Comparison of ENCODE assay signal across 1 cellular context in the genomic region with DNA sequence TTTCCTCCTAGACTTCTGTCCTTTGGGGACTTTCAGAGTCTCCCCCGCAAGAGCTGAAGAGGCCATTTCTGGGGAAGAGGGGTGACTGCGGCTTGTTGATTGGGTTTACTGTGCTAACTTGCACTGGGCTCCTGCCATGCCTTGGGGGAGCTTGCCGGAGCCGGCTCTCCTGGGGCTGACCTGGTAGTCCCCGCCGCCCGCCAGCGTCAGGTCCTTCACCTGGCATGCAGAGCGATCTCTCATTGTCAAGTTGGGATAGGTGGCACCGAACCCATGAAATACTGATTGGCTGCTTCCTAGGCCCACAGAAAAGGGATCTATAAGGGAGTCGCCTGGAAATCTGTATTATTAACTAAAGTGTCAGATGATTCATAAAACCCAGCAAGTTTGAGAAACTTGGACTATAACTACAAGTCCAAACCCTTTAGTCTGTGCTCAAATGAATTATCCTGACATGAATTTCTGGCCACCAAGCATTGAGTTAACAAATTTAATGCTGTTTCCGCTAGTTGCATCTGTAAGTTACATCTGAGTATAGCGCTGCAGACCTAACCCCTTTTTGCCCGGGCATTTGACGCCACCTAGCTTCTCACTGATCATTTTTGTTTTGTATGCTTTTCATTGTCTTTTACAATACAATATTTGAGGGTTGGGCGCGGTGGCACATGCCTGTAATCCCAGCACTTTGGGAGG.
TF ChIP-seq lines count a peak whose summit lies in the region.

No MANE protein-coding gene starts in this region.

TF ChIP-seq in K562, 482 proteins besides CTCF, POLR2A, EP300 and RAD21 (continued from another document and continues in another):
- TF ChIP-seq, protein P1, sequence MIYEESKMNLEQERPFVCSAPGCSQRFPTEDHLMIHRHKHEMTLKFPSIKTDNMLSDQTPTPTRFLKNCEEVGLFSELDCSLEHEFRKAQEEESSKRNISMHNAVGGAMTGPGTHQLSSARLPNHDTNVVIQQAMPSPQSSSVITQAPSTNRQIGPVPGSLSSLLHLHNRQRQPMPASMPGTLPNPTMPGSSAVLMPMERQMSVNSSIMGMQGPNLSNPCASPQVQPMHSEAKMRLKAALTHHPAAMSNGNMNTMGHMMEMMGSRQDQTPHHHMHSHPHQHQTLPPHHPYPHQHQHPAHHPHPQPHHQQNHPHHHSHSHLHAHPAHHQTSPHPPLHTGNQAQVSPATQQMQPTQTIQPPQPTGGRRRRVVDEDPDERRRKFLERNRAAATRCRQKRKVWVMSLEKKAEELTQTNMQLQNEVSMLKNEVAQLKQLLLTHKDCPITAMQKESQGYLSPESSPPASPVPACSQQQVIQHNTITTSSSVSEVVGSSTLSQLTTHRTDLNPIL (CRISPR knock-in tag; IDR thresholded peaks at IDR 0.05), result 0 out of 2 replicates have a peak, but pooled peaks have one; percentile 46
- TF ChIP-seq DMBX1 (CRISPR knock-in tag; IDR thresholded peaks at IDR 0.05; ENCODE audit: borderline replicate concordance), result peak; percentile 71; the same call in 1 of the 2 replicates
- TF ChIP-seq THRAP3 (IDR thresholded peaks at IDR 0.05; ENCODE audit: borderline replicate concordance), result no peak
- no peak for TF ChIP-seq EP400 (IDR thresholded peaks at IDR 0.05)
- TF ChIP-seq PURB (CRISPR knock-in tag; IDR thresholded peaks at IDR 0.05; ENCODE audit: low read depth), result no peak
- no peak for TF ChIP-seq ZNF124 (CRISPR knock-in tag; IDR thresholded peaks at IDR 0.05)
- TF ChIP-seq, protein P2, sequence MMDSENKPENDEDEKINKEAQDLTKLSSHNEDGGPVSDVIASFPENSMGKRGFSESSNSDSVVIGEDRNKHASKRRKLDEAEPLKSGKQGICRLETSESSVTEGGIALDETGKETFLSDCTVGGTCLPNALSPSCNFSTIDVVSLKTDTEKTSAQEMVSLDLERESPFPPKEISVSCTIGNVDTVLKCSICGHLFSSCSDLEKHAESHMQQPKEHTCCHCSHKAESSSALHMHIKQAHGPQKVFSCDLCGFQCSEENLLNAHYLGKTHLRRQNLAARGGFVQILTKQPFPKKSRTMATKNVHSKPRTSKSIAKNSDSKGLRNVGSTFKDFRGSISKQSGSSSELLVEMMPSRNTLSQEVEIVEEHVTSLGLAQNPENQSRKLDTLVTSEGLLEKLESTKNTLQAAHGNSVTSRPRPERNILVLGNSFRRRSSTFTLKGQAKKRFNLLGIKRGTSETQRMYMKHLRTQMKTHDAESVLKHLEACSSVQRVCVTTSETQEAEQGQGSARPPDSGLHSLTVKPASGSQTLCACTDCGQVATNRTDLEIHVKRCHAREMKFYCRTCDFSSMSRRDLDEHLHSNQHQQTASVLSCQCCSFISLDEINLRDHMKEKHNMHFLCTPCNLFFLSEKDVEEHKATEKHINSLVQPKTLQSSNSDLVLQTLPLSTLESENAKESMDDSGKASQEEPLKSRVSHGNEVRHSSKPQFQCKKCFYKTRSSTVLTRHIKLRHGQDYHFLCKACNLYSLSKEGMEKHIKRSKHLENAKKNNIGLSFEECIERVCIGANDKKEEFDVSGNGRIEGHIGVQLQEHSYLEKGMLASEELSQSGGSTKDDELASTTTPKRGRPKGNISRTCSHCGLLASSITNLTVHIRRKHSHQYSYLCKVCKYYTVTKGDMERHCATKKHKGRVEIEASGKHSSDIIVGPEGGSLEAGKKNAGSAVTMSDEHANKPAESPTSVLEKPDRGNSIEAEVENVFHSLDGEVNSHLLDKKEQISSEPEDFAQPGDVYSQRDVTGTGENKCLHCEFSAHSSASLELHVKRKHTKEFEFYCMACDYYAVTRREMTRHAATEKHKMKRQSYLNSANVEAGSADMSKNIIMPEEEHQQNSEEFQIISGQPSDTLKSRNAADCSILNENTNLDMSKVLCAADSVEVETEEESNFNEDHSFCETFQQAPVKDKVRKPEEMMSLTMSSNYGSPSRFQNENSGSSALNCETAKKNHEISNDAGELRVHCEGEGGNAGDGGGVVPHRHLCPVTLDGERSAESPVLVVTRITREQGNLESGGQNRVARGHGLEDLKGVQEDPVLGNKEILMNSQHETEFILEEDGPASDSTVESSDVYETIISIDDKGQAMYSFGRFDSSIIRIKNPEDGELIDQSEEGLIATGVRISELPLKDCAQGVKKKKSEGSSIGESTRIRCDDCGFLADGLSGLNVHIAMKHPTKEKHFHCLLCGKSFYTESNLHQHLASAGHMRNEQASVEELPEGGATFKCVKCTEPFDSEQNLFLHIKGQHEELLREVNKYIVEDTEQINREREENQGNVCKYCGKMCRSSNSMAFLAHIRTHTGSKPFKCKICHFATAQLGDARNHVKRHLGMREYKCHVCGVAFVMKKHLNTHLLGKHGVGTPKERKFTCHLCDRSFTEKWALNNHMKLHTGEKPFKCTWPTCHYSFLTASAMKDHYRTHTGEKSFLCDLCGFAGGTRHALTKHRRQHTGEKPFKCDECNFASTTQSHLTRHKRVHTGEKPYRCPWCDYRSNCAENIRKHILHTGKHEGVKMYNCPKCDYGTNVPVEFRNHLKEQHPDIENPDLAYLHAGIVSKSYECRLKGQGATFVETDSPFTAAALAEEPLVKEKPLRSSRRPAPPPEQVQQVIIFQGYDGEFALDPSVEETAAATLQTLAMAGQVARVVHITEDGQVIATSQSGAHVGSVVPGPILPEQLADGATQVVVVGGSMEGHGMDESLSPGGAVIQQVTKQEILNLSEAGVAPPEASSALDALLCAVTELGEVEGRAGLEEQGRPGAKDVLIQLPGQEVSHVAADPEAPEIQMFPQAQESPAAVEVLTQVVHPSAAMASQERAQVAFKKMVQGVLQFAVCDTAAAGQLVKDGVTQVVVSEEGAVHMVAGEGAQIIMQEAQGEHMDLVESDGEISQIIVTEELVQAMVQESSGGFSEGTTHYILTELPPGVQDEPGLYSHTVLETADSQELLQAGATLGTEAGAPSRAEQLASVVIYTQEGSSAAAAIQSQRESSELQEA (IDR thresholded peaks at IDR 0.05; ENCODE audit: low read depth), result no peak
- TF ChIP-seq RCOR1 (IDR thresholded peaks at IDR 0.05; ENCODE audit: borderline replicate concordance in 1 of 2, low read depth in 2 of 2, low read length in 2 of 2), result 0 out of 4 replicates have a peak, but pooled peaks of 1 of the 2 experiments have one; percentile 24
- TF ChIP-seq ZNF695 (CRISPR knock-in tag; IDR thresholded peaks at IDR 0.05), result no peak
- no peak for TF ChIP-seq ELF1 (tag; IDR thresholded peaks at IDR 0.05)
- TF ChIP-seq, protein P3, sequence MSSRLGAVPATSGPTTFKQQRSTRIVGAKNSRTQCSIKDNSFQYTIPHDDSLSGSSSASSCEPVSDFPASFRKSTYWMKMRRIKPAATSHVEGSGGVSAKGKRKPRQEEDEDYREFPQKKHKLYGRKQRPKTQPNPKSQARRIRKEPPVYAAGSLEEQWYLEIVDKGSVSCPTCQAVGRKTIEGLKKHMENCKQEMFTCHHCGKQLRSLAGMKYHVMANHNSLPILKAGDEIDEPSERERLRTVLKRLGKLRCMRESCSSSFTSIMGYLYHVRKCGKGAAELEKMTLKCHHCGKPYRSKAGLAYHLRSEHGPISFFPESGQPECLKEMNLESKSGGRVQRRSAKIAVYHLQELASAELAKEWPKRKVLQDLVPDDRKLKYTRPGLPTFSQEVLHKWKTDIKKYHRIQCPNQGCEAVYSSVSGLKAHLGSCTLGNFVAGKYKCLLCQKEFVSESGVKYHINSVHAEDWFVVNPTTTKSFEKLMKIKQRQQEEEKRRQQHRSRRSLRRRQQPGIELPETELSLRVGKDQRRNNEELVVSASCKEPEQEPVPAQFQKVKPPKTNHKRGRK (tag; IDR thresholded peaks at IDR 0.05), result no peak
- TF ChIP-seq PHF8 (IDR thresholded peaks at IDR 0.05; ENCODE audit: borderline replicate concordance, low read length), result peak; percentile 81; the same call in 1 of the 2 replicates
- TF ChIP-seq HMG20A (CRISPR knock-in tag; conservative IDR thresholded peaks at IDR 0.05), result no peak
- no peak for TF ChIP-seq NFXL1 (CRISPR knock-in tag; IDR thresholded peaks at IDR 0.05)
- TF ChIP-seq ZNF408 (CRISPR knock-in tag; IDR thresholded peaks at IDR 0.05; ENCODE audit: low read depth), result no peak
- TF ChIP-seq TAF7 (tag; IDR thresholded peaks at IDR 0.05), result peak; percentile 40
- no peak for TF ChIP-seq TAF15 (IDR thresholded peaks at IDR 0.05; ENCODE audit: low read depth, low read length)
- TF ChIP-seq CBFA2T3 (IDR thresholded peaks at IDR 0.05), result peak; percentile 33
- TF ChIP-seq, protein P4, sequence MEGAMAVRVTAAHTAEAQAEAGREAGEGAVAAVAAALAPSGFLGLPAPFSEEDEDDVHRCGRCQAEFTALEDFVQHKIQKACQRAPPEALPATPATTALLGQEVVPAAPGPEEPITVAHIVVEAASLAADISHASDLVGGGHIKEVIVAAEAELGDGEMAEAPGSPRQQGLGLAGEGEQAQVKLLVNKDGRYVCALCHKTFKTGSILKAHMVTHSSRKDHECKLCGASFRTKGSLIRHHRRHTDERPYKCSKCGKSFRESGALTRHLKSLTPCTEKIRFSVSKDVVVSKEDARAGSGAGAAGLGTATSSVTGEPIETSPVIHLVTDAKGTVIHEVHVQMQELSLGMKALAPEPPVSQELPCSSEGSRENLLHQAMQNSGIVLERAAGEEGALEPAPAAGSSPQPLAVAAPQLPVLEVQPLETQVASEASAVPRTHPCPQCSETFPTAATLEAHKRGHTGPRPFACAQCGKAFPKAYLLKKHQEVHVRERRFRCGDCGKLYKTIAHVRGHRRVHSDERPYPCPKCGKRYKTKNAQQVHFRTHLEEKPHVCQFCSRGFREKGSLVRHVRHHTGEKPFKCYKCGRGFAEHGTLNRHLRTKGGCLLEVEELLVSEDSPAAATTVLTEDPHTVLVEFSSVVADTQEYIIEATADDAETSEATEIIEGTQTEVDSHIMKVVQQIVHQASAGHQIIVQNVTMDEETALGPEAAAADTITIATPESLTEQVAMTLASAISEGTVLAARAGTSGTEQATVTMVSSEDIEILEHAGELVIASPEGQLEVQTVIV (CRISPR knock-in tag; IDR thresholded peaks at IDR 0.05; ENCODE audit: borderline replicate concordance), result no peak
- TF ChIP-seq ARID2 (IDR thresholded peaks at IDR 0.05), result 0 out of 2 replicates have a peak, but pooled peaks have one; percentile 43
- peak; percentile 42; the same call in 1 of the 2 replicates for TF ChIP-seq ERF (CRISPR knock-in tag; IDR thresholded peaks at IDR 0.05)
- TF ChIP-seq, protein P5, sequence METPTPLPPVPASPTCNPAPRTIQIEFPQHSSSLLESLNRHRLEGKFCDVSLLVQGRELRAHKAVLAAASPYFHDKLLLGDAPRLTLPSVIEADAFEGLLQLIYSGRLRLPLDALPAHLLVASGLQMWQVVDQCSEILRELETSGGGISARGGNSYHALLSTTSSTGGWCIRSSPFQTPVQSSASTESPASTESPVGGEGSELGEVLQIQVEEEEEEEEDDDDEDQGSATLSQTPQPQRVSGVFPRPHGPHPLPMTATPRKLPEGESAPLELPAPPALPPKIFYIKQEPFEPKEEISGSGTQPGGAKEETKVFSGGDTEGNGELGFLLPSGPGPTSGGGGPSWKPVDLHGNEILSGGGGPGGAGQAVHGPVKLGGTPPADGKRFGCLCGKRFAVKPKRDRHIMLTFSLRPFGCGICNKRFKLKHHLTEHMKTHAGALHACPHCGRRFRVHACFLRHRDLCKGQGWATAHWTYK (CRISPR knock-in tag; IDR thresholded peaks at IDR 0.05), result 0 out of 2 replicates have a peak, but pooled peaks have one; percentile 51
- TF ChIP-seq, protein P6, sequence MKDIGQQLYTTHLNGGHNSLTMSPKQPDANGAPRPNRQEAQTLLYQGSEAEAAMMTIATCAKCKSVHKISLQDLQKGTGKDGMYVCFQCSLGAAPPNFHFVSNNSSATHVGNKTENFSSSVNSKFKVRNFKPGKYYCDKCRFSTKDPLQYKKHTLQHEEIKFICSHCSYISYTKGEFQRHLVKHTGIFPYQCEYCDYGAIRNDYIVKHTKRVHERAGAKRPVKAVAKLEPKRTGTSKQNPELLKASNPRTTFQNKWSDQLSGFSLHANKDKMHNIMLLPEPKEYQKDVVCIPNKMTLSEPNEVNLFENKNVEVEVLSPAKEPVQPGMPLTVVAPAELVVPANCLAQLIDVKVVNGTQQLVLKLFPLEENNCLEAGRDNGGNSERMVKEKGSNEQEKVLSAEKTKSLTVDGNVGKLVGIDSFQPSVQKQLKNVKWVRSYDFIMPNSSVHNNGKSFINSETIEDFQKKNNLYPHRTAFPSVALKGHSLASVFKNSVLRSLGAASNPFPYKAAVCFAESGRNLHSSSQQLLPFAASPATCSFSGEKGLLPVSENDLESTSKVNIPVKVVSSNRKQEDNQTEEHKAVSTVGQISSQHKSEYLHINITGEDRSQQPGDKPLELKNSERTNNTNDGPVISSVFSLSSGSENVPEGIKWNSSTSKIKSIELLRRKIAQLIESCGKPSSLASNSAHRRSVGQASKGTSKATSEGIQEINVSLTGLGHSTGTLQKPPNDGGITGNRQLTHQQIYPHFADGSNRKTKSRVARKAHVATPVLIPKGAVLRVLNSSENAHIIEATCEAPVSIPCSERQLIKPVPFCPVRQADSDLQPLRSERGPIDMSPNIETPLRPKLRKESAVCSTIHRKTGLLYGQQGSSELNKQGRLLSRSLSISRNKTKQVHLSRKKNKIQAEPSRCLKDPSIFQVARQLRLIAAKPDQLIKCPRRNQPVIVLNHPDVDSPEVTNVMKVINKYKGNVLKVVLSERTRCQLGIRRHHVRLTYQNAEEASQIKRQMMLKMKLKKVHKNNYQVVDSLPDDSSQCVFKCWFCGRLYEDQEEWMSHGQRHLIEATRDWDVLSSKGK (CRISPR knock-in tag; IDR thresholded peaks at IDR 0.05), result 0 out of 2 replicates have a peak, but pooled peaks have one; percentile 52
- TF ChIP-seq NFRKB (IDR thresholded peaks at IDR 0.05; ENCODE audit: low read depth), result 0 out of 2 replicates have a peak, but pooled peaks have one; percentile 14
- TF ChIP-seq ZNF444 (CRISPR knock-in tag; IDR thresholded peaks at IDR 0.05), result 0 out of 2 replicates have a peak, but pooled peaks have one; percentile 16
- TF ChIP-seq CBX8 (IDR thresholded peaks at IDR 0.05; ENCODE audit: borderline replicate concordance, extremely low read depth, low read depth, low read length, poor library complexity, severe bottlenecking), result no peak
- TF ChIP-seq ZNF316 (IDR thresholded peaks at IDR 0.05), result peak; percentile 61; the same call in 1 of the 2 replicates
- peak; percentile 78 for TF ChIP-seq SOX6 (IDR thresholded peaks at IDR 0.05)
- TF ChIP-seq FOSL1 (tag; conservative IDR thresholded peaks at IDR 0.05), result peak; percentile 46
- no peak for TF ChIP-seq ZNF121 (CRISPR knock-in tag; conservative IDR thresholded peaks at IDR 0.05)
- TF ChIP-seq, protein P7, sequence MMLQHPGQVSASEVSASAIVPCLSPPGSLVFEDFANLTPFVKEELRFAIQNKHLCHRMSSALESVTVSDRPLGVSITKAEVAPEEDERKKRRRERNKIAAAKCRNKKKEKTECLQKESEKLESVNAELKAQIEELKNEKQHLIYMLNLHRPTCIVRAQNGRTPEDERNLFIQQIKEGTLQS (IDR thresholded peaks at IDR 0.05), result no peak
- TF ChIP-seq, protein P7 (CRISPR knock-in tag; conservative IDR thresholded peaks at IDR 0.05), result 0 out of 2 replicates have a peak, but pooled peaks have one; percentile 20
- TF ChIP-seq ETV6 (IDR thresholded peaks at IDR 0.05; ENCODE audit: borderline replicate concordance in 1 of 2, low read depth in 2 of 2, low read length in 1 of 2), result no peak
- no peak for TF ChIP-seq ETV6 (CRISPR knock-in tag; IDR thresholded peaks at IDR 0.05; ENCODE audit: borderline replicate concordance)
- TF ChIP-seq SIN3B (IDR thresholded peaks at IDR 0.05; ENCODE audit: low read depth), result no peak
- peak; percentile 22 for TF ChIP-seq BRD9 (IDR thresholded peaks at IDR 0.05; ENCODE audit: low read depth, partially characterized antibody)
